Comparison of ENCODE assay signal across 13 cellular contexts in the genomic region with DNA sequence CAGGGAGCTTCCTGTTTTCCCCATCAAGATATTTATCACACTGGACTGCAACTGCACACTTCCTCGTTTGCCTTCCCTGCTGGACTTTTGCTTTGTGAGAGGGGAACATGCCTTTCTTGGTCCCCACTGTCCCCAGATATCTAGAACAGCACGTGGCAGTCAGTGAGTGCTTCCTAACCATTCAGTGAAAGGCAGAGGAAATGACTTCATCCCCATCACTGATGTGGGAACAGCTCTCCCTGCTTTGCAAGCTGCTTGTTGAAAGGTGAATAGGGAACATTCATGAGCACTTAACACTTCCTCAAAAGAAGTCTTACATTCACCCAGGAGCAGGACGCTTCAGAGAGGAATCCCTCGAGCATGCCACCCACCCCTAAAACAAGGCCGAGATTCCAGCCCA.
A peak's percentile ranks its signal among the peaks of the same experiment; 100 is the strongest.
DNase-seq lines count a peak whose midpoint lies in the region; ATAC-seq and TF ChIP-seq lines count a peak whose summit lies in the region.
"Had no signal": no experiment of that assay in that cellular context is flagged by ENCODE, and none has a peak within 500 bp of the region (broad histone marks: within the 10 kb centered on the region; RNA-seq: fewer than 3 reads in every experiment).

No MANE protein-coding gene starts in this region.

- DNase-seq in Right ventricle myocardium inferior (ENCODE audit: missing footprints) (no peak), cardiac septum (ENCODE audit: low spot score) (no peak), RPMI7951 (ENCODE audit: low read depth) (peak; percentile 5), fibroblast of pulmonary artery (ENCODE audit: low read depth) (peak; percentile 45), putamen (ENCODE audit: low spot score) (peak; percentile 17), colonic mucosa (no peak), NCI-H446 (lab: John Stamatoyannopoulos, UW) (no peak), HT-29 (ENCODE audit: low spot score) (no peak)
- DNase-seq: kidney, naive B cell, NCI-H2029 treated with DMSO at 0.1 percent for 48 hours had no signal

- TF ChIP-seq CTCF in fibroblast of pulmonary artery (IDR thresholded peaks at IDR 0.05; ENCODE audit: low read length, missing control alignments): no peak
- TF ChIP-seq CTCF in colonic mucosa (IDR thresholded peaks at IDR 0.05): no peak

- H3K27me3 ChIP-seq in colonic mucosa: no peaks in the 10 kb centered on the region

- H3K4me1 ChIP-seq in colonic mucosa: no peaks in the 10 kb centered on the region

- ATAC-seq in Right ventricle myocardium inferior: peak; percentile 20
- ATAC-seq: HCT116 had no signal

- H3K9ac ChIP-seq in colonic mucosa (ENCODE audit: low read depth in 2 of 2, low read length in 2 of 2): no peak overlapping the region

- no peak overlapping the region for H3K27ac ChIP-seq in colonic mucosa

- no peaks in the 10 kb centered on the region for H3K9me3 ChIP-seq in colonic mucosa

- intact Hi-C loops in Right ventricle myocardium inferior (cut with DNase I): no loop called here
- intact Hi-C loops in cardiac septum (cut with DNase I): loop anchor here (10.0 kb wide), 1 partner anchor 342 kb away; no protein-coding TSS in a partner anchor
- intact Hi-C loops in colonic mucosa (cut with DNase I): no loop called here

- H3K4me3 ChIP-seq in fibroblast of pulmonary artery (replicated peaks; ENCODE audit: low read depth, low read length): no peak overlapping the region
- no peak overlapping the region for H3K4me3 ChIP-seq in colonic mucosa
- H3K4me3 ChIP-seq: coronary artery had no signal

- peaks cover 19% of the 10 kb centered on the region for H3K36me3 ChIP-seq in colonic mucosa

Comparison
In these comparisons a context has a peak if more than half of its experiments do, and no peak if none do; other contexts are left out.
1. DNase-seq: peak in RPMI7951 (single experiment), fibroblast of pulmonary artery (single experiment) and putamen (single experiment); none in Right ventricle myocardium inferior (single experiment), cardiac septum (single experiment), colonic mucosa (single experiment), NCI-H446 (0 of 2) and HT-29 (single experiment).